ENCODE assay signal across 17 cellular contexts in the genomic region with DNA sequence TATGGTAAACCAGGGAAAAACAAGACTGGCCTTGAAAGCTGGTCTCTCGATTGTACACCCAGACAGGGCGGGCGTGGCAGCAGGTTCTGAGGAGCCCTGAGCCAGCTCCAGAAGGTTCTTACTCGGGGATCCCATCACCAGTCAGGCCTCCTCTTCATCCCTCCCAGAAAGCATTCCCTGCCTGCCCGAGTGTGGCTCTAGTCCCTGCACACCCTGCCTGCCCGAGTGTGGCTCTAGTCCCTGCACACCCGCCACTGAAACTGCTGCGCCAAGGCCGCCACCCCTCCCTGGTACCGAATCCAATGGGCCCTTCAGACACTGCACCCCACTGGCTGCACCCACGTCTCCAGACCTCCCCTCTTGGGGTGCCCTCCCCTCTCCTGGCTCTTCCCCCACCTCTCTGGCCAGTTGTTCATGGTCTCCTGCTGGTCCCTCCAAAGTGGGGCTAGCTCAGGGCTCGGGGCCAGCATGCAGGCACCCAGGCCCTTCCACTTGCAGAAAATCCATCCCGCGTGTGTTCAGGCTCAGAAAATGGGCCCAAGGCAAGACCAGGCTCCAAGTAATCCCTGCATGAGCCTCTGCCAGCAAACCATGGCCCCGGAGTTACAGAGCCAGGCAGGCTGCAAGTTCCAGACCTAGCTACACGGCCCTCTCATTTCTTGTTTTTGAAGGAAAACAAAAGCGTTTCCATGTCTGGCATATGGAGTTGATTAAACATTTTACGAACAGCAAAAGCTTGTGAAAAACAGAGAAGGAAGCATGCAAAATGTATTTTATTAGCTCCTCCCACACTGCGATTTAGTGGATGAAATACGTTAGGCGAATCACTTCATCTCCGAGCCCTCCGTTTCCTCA. TPM values are rescaled to one million over a fixed set of nuclear protein-coding genes. Genes with fewer than 3 reads are reported as not detected.
DNase-seq lines count a peak whose midpoint lies in the region; TF ChIP-seq lines count a peak whose summit lies in the region.
"Had no signal": no experiment of that assay in that cellular context is flagged by ENCODE, and none has a peak within 500 bp of the region (broad histone marks: within the 10 kb centered on the region; RNA-seq: fewer than 3 reads in every experiment).

No MANE protein-coding gene starts in this region.

- TF ChIP-seq CTCF in BJ (IDR thresholded peaks at IDR 0.05; ENCODE audit: insufficient read depth, low read depth, low read length) (no peak), SK-N-SH (IDR thresholded peaks at IDR 0.05) (no peak), fibroblast of the aortic adventitia (IDR thresholded peaks at IDR 0.05; ENCODE audit: insufficient read depth, low read length) (no peak), spleen (IDR thresholded peaks at IDR 0.05 in 8 of 11, conservative IDR thresholded peaks at IDR 0.05 in 3 of 11) (no peak)

- H3K27me3 Mint-ChIP-seq in T-helper 2 cell treated with Interferon-gamma antibody and Interleukin-4, amounts not matched to agents 5 μg/mL and 100 μg/mL, for 36 hours (ENCODE audit: low read depth): no peaks in the 10 kb centered on the region
- H3K27me3 Mint-ChIP-seq: CD4-positive, CD25-positive, alpha-beta regulatory T cell had no signal

- H4K20me1 ChIP-seq in SK-N-SH (ENCODE audit: insufficient read depth): peaks cover 5% of the 10 kb centered on the region; the same call in 1 of the 2 replicates

- peak; percentile 86 for DNase-seq in BJ (ENCODE audit: low read depth)
- no peak for DNase-seq in SK-N-SH
- DNase-seq in fibroblast of the aortic adventitia (ENCODE audit: low read depth): peak; percentile 83
- DNase-seq in spleen: peak; percentile 44
- no peak for DNase-seq in T-helper 2 cell treated with Interferon-gamma antibody and Interleukin-4, amounts not matched to agents 5 μg/mL and 100 μg/mL, for 36 hours (ENCODE audit: low spot score)
- DNase-seq in NCI-H345 treated with DMSO at 0.1 percent for 48 hours (lab: John Stamatoyannopoulos, UW; ENCODE audit: unreplicated experiment): no peak
- DNase-seq in NCI-H446 (lab: John Stamatoyannopoulos, UW): no peak
- no peak for DNase-seq in activated CD4-positive, alpha-beta T cell treated with anti-CD3 and anti-CD28 coated beads for 4 hours
- DNase-seq: CD4-positive, CD25-positive, alpha-beta regulatory T cell; immature natural killer cell; midbrain; OCI-M1; stimulated activated CD4-positive, alpha-beta T cell treated with anti-CD3 and anti-CD28 coated beads, Interleukin-2, amount 100 ng/mL, for 24 hours had no signal

- H3K36me3 ChIP-seq in BJ (ENCODE audit: control insufficient read depth, insufficient read depth, low read length) (0 out of 2 replicates have a peak, but pooled peaks cover 3% of the 10 kb centered on the region), SK-N-SH (replicated peaks in 1 of 2; ENCODE audit: control insufficient read depth in 1 of 2, insufficient read depth in 2 of 2, low read length in 1 of 2) (peaks cover 3 to 4% of the 10 kb centered on the region in 2 experiments), spleen (peaks cover 0 to 64% (median 9%) of the 10 kb centered on the region in 6 donors)
- H3K36me3 ChIP-seq: cardiac muscle cell, prostate gland had no signal

- no peak for TF ChIP-seq POLR2A in spleen (IDR thresholded peaks at IDR 0.05)

- H3K27ac Mint-ChIP-seq in T-helper 2 cell treated with Interferon-gamma antibody and Interleukin-4, amounts not matched to agents 5 μg/mL and 100 μg/mL, for 36 hours: no peak overlapping the region
- H3K27ac Mint-ChIP-seq: CD4-positive, CD25-positive, alpha-beta regulatory T cell; T-helper 1 cell treated with Interleukin-12 subunit alpha and Interleukin-12 subunit beta and Interleukin-4 antibody, amounts not matched to agents 30 μg/mL and 1 μg/mL, for 36 hours had no signal

- H3K27ac ChIP-seq in SK-N-SH (ENCODE audit: low read depth in 2 of 2, low read length in 1 of 2) (peak overlapping the region; percentile 78 to 84), spleen (no peak overlapping the region)
- H3K27ac ChIP-seq: cardiac muscle cell, prostate gland had no signal

- H3K4me1 ChIP-seq in SK-N-SH (ENCODE audit: control insufficient read depth in 1 of 2, insufficient read depth in 2 of 2, low read depth in 1 of 2, low read length in 1 of 2): peaks cover 31 to 47% of the 10 kb centered on the region in 2 experiments
- peaks cover 3 to 45% (median 24%) of the 10 kb centered on the region in 6 donors for H3K4me1 ChIP-seq in spleen
- H3K4me1 ChIP-seq: prostate gland had no signal

- H3K36me3 Mint-ChIP-seq in T-helper 2 cell treated with Interferon-gamma antibody and Interleukin-4, amounts not matched to agents 5 μg/mL and 100 μg/mL, for 36 hours (ENCODE audit: low read depth): no peaks in the 10 kb centered on the region

- H3K4me3 ChIP-seq in BJ (ENCODE audit: low read depth, low read length): no peak overlapping the region; the same call in none of the 2 replicates
- H3K4me3 ChIP-seq in SK-N-SH (ENCODE audit: low read depth in 2 of 2, low read length in 1 of 2): peak overlapping the region in 1 of 2 experiments; percentile 59; a peak in 2 of 4 replicates
- peak overlapping the region; percentile 70 for H3K4me3 ChIP-seq in fibroblast of the aortic adventitia (ENCODE audit: low read depth, low read length)
- no peak overlapping the region for H3K4me3 ChIP-seq in spleen
- H3K4me3 ChIP-seq: cardiac muscle cell, GM23338, prostate gland had no signal

- H3K9ac ChIP-seq in SK-N-SH: no peak overlapping the region; the same call in 1 of the 2 replicates

- H3K9me3 ChIP-seq in SK-N-SH: no peaks in the 10 kb centered on the region
- no peaks in the 10 kb centered on the region for H3K9me3 ChIP-seq in spleen
- H3K9me3 ChIP-seq: prostate gland had no signal

- no peak overlapping the region for H3K4me3 Mint-ChIP-seq in T-helper 2 cell treated with Interferon-gamma antibody and Interleukin-4, amounts not matched to agents 5 μg/mL and 100 μg/mL, for 36 hours
- H3K4me3 Mint-ChIP-seq: CD4-positive, CD25-positive, alpha-beta regulatory T cell; immature natural killer cell; T-helper 1 cell treated with Interleukin-12 subunit alpha and Interleukin-12 subunit beta and Interleukin-4 antibody, amounts not matched to agents 30 μg/mL and 1 μg/mL, for 36 hours had no signal

- 67% methylated on average over 14 of the region's 23 CpGs for WGBS in SK-N-SH (ENCODE audit: low lambda C conversion rate)
- 91 to 93% (median 92%) methylated on average over 21 to 23 of the region's 23 CpGs for WGBS in spleen, 5 donors

- CTCF ChIA-PET in BJ (lab: Yijun Ruan, JAX): interaction anchor here (0.7 to 1.8 kb wide), 6 partner anchors 14 to 236 kb away, joined by 3 to 4 read pairs (median 3); no protein-coding TSS in a partner anchor
- CTCF ChIA-PET in SK-N-SH (lab: Yijun Ruan, JAX): interaction anchor here (0.7 to 2.8 kb wide), 8 partner anchors 9 to 204 kb away, joined by 3 to 22 read pairs (median 4); no protein-coding TSS in a partner anchor

- POLR2A ChIA-PET in BJ (lab: Charles Lee) (no interaction called here), SK-N-SH (lab: Yijun Ruan, JAX) (no interaction called here)

- peaks cover 1% of the 10 kb centered on the region for H3K4me1 Mint-ChIP-seq in T-helper 2 cell treated with Interferon-gamma antibody and Interleukin-4, amounts not matched to agents 5 μg/mL and 100 μg/mL, for 36 hours (ENCODE audit: low read depth)

- no peaks in the 10 kb centered on the region for H3K9me3 Mint-ChIP-seq in T-helper 2 cell treated with Interferon-gamma antibody and Interleukin-4, amounts not matched to agents 5 μg/mL and 100 μg/mL, for 36 hours
- H3K9me3 Mint-ChIP-seq: CD4-positive, CD25-positive, alpha-beta regulatory T cell; GM23338; immature natural killer cell; T-helper 1 cell treated with Interleukin-12 subunit alpha and Interleukin-12 subunit beta and Interleukin-4 antibody, amounts not matched to agents 30 μg/mL and 1 μg/mL, for 36 hours had no signal

- peak overlapping the region; percentile 72 for H3K4me2 ChIP-seq in SK-N-SH
- H3K4me2 ChIP-seq: GM23338 had no signal

- intact Hi-C loops in spleen (cut with DNase I; ENCODE audit: low total_unique reads): no loop called here

- peaks cover 11% of the 10 kb centered on the region for H3F3A ChIP-seq in SK-N-SH (replicated peaks; ENCODE audit: insufficient read depth)

- H3K27me3 ChIP-seq in BJ (ENCODE audit: control insufficient read depth, insufficient read depth, low read length) (no peaks in the 10 kb centered on the region), SK-N-SH (ENCODE audit: insufficient read depth) (no peaks in the 10 kb centered on the region), spleen (replicated peaks in 1 of 7) (no peaks in the 10 kb centered on the region)
- H3K27me3 ChIP-seq: cardiac muscle cell had no signal

- H3K79me2 ChIP-seq in SK-N-SH (ENCODE audit: insufficient read depth): peaks cover 46% of the 10 kb centered on the region

- no peak overlapping the region for H2AFZ ChIP-seq in SK-N-SH (ENCODE audit: low read depth)
- H2AFZ ChIP-seq: GM23338 had no signal

- no peaks in the 10 kb centered on the region for H3K9me2 ChIP-seq in SK-N-SH

- TF ChIP-seq EP300 in SK-N-SH (IDR thresholded peaks at IDR 0.05; ENCODE audit: borderline replicate concordance in 1 of 2, low read depth in 1 of 2, low read length in 1 of 2): no peak

- TF ChIP-seq RAD21 in SK-N-SH (IDR thresholded peaks at IDR 0.05; ENCODE audit: low read length): no peak

TF ChIP-seq in SK-N-SH, 30 proteins besides CTCF, POLR2A, EP300 and RAD21:
- TF ChIP-seq TCF12 (IDR thresholded peaks at IDR 0.05) (peak; percentile 48), RXRA (IDR thresholded peaks at IDR 0.05; ENCODE audit: borderline replicate concordance, low read depth) (no peak)

RNA-seq across cellular contexts. Expression of gene KIAA0930, which starts 29.9 kb away (rescaled TPM):
- polyA plus RNA-seq in BJ (2011; rRNA removed) (44.0 and 64.0 TPM in 2 replicates), SK-N-SH (2012; rRNA removed) (55.9 and 80.8 TPM in 2 replicates), spleen (10 to 100 TPM; 32.6 to 61.5 (median 46.6) TPM)
- 23.6 and 33.1 TPM in 2 replicates for polyA minus RNA-seq in BJ (2011; rRNA and poly(A)+ RNA removed)
- polyA plus RNA-seq in SK-N-SH (2012; cell fraction: cytosol; rRNA removed): 31.0 and 38.2 TPM in 2 replicates
- polyA plus RNA-seq in SK-N-SH (2012; cell fraction: nucleus; rRNA removed): 228 and 274 TPM in 2 replicates
- total RNA-seq in fibroblast of the aortic adventitia (ENCODE audit: low replicate concordance) (36.2 and 36.4 TPM in 2 replicates), spleen (10 to 100 TPM; 35.5 to 93.1 (median 73.7) TPM)

RNA-seq across cellular contexts. Expression of gene NUP50, which starts 47.1 kb away (rescaled TPM):
- polyA plus RNA-seq in BJ (2011; rRNA removed) (11.0 and 12.4 TPM in 2 replicates), SK-N-SH (2012; rRNA removed) (4.7 and 7.3 TPM in 2 replicates), spleen (10 to 100 TPM; 16.2 to 26.4 (median 17.5) TPM)
- polyA minus RNA-seq in BJ (2011; rRNA and poly(A)+ RNA removed): 12.5 and 13.3 TPM in 2 replicates
- 6.2 and 7.0 TPM in 2 replicates for polyA plus RNA-seq in SK-N-SH (2012; cell fraction: cytosol; rRNA removed)
- polyA plus RNA-seq in SK-N-SH (2012; cell fraction: nucleus; rRNA removed): 7.9 and 8.9 TPM in 2 replicates
- total RNA-seq in fibroblast of the aortic adventitia (ENCODE audit: low replicate concordance) (61.6 and 109 TPM in 2 replicates), spleen (100 to 1,000 TPM in 2 of 7 donors, 10 to 100 TPM in 5; 85.9 to 109 (median 98.5) TPM)

Comparison
In these comparisons a context has a peak if more than half of its experiments do, and no peak if none do; other contexts are left out.
1. DNase-seq: peak in BJ (single experiment), fibroblast of the aortic adventitia (single experiment) and spleen (single experiment); none in SK-N-SH (single experiment), T-helper 2 cell treated with Interferon-gamma antibody and Interleukin-4, amounts not matched to agents 5 μg/mL and 100 μg/mL, for 36 hours (single experiment), NCI-H345 treated with DMSO at 0.1 percent for 48 hours (single experiment), NCI-H446 (0 of 2) and activated CD4-positive, alpha-beta T cell treated with anti-CD3 and anti-CD28 coated beads for 4 hours (0 of 2).
2. H3K27ac ChIP-seq: peak in SK-N-SH (2 of 2); none in spleen (0 of 8).